Comparison of ENCODE assay signal across 16 cellular contexts in genomic region chr18:49677762-49678398, GRCh38.
DNase-seq lines count a peak whose midpoint lies in the region; ATAC-seq and TF ChIP-seq lines count a peak whose summit lies in the region.
"Had no signal": no experiment of that assay in that cellular context is flagged by ENCODE, and none has a peak within 500 bp of the region (broad histone marks: within the 10 kb centered on the region; RNA-seq: fewer than 3 reads in every experiment).

No MANE protein-coding gene starts in this region.

- TF ChIP-seq POLR2A in Peyer's patch (IDR thresholded peaks at IDR 0.05) = no peak
- no peak for TF ChIP-seq POLR2A in thyroid gland (IDR thresholded peaks at IDR 0.05)
- no peak for TF ChIP-seq POLR2A in esophagus squamous epithelium (IDR thresholded peaks at IDR 0.05)

- DNase-seq in NCI-H146 (lab: John Stamatoyannopoulos, UW) (peak; percentile 47), NCI-H146 treated with DMSO at 0.1 percent for 48 hours (lab: John Stamatoyannopoulos, UW; ENCODE audit: unreplicated experiment) (no peak), Peyer's patch (peak in 2 of 3 donors; percentile 56 to 60), thyroid gland (no peak), cortex of kidney (lab: John Stamatoyannopoulos, UW) (no peak), esophagus squamous epithelium (lab: John Stamatoyannopoulos, UW) (no peak), SHP77 (lab: John Stamatoyannopoulos, UW) (no peak)
- DNase-seq: 8988T; activated B cell treated with CpG ODN at 0.5 μM for 24 hours; EL; islet precursor cell; NCI-H1105 treated with DMSO at 0.1 percent for 48 hours; stimulated activated naive CD8-positive, alpha-beta T cell treated with anti-CD3 and anti-CD28 coated beads, Interleukin-15, amount 100 ng/mL, for 72 hours had no signal

- TF ChIP-seq CTCF in Peyer's patch (IDR thresholded peaks at IDR 0.05) (peak in 1 of 6 experiments; percentile 10), thyroid gland (IDR thresholded peaks at IDR 0.05) (no peak), esophagus squamous epithelium (IDR thresholded peaks at IDR 0.05) (no peak)

- peak overlapping the region in 2 of 4 donors; percentile 30 to 60 for H3K27ac ChIP-seq in Peyer's patch
- H3K27ac ChIP-seq in thyroid gland = peak overlapping the region in 2 of 3 donors; percentile 15 to 36
- no peak overlapping the region for H3K27ac ChIP-seq in esophagus squamous epithelium
- H3K27ac ChIP-seq: neutrophil had no signal

- H3K9me3 ChIP-seq in Peyer's patch (no peaks in the 10 kb centered on the region), thyroid gland (no peaks in the 10 kb centered on the region), esophagus squamous epithelium (no peaks in the 10 kb centered on the region)
- H3K9me3 ChIP-seq: neutrophil had no signal

- H3K36me3 ChIP-seq in Peyer's patch (no peaks in the 10 kb centered on the region), thyroid gland (no peaks in the 10 kb centered on the region), esophagus squamous epithelium (no peaks in the 10 kb centered on the region)
- H3K36me3 ChIP-seq: neutrophil had no signal

- intact Hi-C loops in thyroid gland (cut with DNase I) (no loop called here), esophagus squamous epithelium (cut with DNase I) (no loop called here)

- H3K4me3 ChIP-seq in Peyer's patch (no peak overlapping the region), thyroid gland (replicated peaks in 1 of 3) (no peak overlapping the region), esophagus squamous epithelium (no peak overlapping the region)

- peaks cover 0 to 7% (median 0%) of the 10 kb centered on the region in 4 donors for H3K4me1 ChIP-seq in Peyer's patch
- H3K4me1 ChIP-seq in thyroid gland = peaks cover 18 to 28% of the 10 kb centered on the region in 2 donors
- no peaks in the 10 kb centered on the region for H3K4me1 ChIP-seq in esophagus squamous epithelium

- no peaks in the 10 kb centered on the region for H3K27me3 ChIP-seq in Peyer's patch
- H3K27me3 ChIP-seq in thyroid gland = no peaks in the 10 kb centered on the region
- H3K27me3 ChIP-seq in esophagus squamous epithelium = peaks cover 0 to 12% (median 0%) of the 10 kb centered on the region in 4 donors
- H3K27me3 ChIP-seq: neutrophil had no signal

- WGBS in thyroid gland, 2 donors = 83 to 85% methylated on average over 10 of the region's 10 CpGs
- WGBS in esophagus squamous epithelium, 2 donors = 47 to 55% methylated on average over 10 of the region's 10 CpGs

- peak; percentile 88 for ATAC-seq in HG03097 (IDR thresholded peaks at IDR 0.05; ENCODE audit: low FRiP score, unreplicated experiment)
- ATAC-seq: activated T-helper 17 cell treated with anti-CD3 and anti-CD28 coated beads, Interleukin-2, amount 50 U/mL, for 72 hours; stimulated activated naive CD8-positive, alpha-beta T cell treated with anti-CD3 and anti-CD28 coated beads, Interleukin-15, amount 100 ng/mL, for 72 hours had no signal

Comparison
In these comparisons a context has a peak if more than half of its experiments do, and no peak if none do; other contexts are left out.
1. DNase-seq: peak in NCI-H146 (single experiment) and Peyer's patch (2 of 3); none in NCI-H146 treated with DMSO at 0.1 percent for 48 hours (single experiment), thyroid gland (0 of 2), cortex of kidney (single experiment), esophagus squamous epithelium (single experiment) and SHP77 (0 of 2).
2. H3K27ac ChIP-seq: peak in thyroid gland (2 of 3); none in esophagus squamous epithelium (0 of 4).